In genomic region chr12:11269607-11270006, GRCh38 we compare ENCODE assay signal across 12 cellular contexts. TPM values are rescaled to one million over a fixed set of nuclear protein-coding genes. Genes with fewer than 3 reads are reported as not detected.
"Had no signal": no experiment of that assay in that cellular context is flagged by ENCODE, and none has a peak within 500 bp of the region (broad histone marks: within the 10 kb centered on the region; RNA-seq: fewer than 3 reads in every experiment).

Gene PRB3 (minus strand): TSS chr12:11269707. CDS start chr12:11269669, 38 bp downstream.

- H3K9me3 ChIP-seq: HAP-1 had no signal

- H3K27ac Mint-ChIP-seq: GM23338, H9, HFFc6 had no signal

- ATAC-seq: GM23338, HCT116 had no signal

- H3K27ac ChIP-seq: GM23248 had no signal

- H3K4me1 Mint-ChIP-seq: GM23338, H9 had no signal

- DNase-seq: GM23248, GOT3, H7, H9, HCEC 1CT, HFFc6 had no signal

- H3K4me3 Mint-ChIP-seq: GM23338, H9, HFFc6 had no signal

- H3K4me1 ChIP-seq: HAP-1 had no signal

- H3K9me3 Mint-ChIP-seq: GM23338, H9 had no signal

- FAIRE-seq: H1, H54 had no signal

- H2AFZ ChIP-seq: GM23248, GM23338 had no signal

- H3K36me3 ChIP-seq: HAP-1 had no signal

- H3K4me3 ChIP-seq: GM23248, GM23338, HAP-1 had no signal

- H3K4me2 ChIP-seq: GM23338 had no signal

- H3K9ac ChIP-seq: GM23248 had no signal

RNA-seq across cellular contexts. Expression of gene PRB3, which starts in this region (rescaled TPM):
- total RNA-seq: GM23248, GM23338, H4, HFFc6 had no signal
- polyA plus RNA-seq: GM23248 had no signal
